In genomic region chr5:55714339-55714738, GRCh38 we compare ENCODE assay signal across 2 cellular contexts.
TF ChIP-seq lines count a peak whose summit lies in the region.

No MANE protein-coding gene starts in this region.

TF ChIP-seq in HCT116, 20 proteins besides CTCF, POLR2A, EP300 and RAD21:
- TF ChIP-seq YY1 (IDR thresholded peaks at IDR 0.05; ENCODE audit: extremely low read depth, insufficient replicate concordance, low read depth, low read length) (no peak), REST (IDR thresholded peaks at IDR 0.05; ENCODE audit: low read depth) (no peak), ZBTB33 (IDR thresholded peaks at IDR 0.05; ENCODE audit: extremely low read depth, insufficient replicate concordance, low read length) (no peak), POLR2AphosphoS5 (IDR thresholded peaks at IDR 0.05; ENCODE audit: low read depth, low read length) (no peak), JUND (IDR thresholded peaks at IDR 0.05) (no peak), SP1 (IDR thresholded peaks at IDR 0.05; ENCODE audit: low read depth) (no peak), ELF1 (IDR thresholded peaks at IDR 0.05; ENCODE audit: borderline replicate concordance, low read depth) (no peak), ATF3 (IDR thresholded peaks at IDR 0.05) (no peak), ZNF274 (IDR thresholded peaks at IDR 0.05; ENCODE audit: low read depth, low read length) (no peak), SRF (IDR thresholded peaks at IDR 0.05; ENCODE audit: low read depth) (no peak), SIN3A (IDR thresholded peaks at IDR 0.05; ENCODE audit: low read depth) (no peak)

TF ChIP-seq in endothelial cell of umbilical vein, 7 proteins besides CTCF, POLR2A, EP300 and RAD21:
- TF ChIP-seq JUN (IDR thresholded peaks at IDR 0.05; ENCODE audit: borderline replicate concordance, insufficient read depth, insufficient read length, low read depth) (no peak), POLR2AphosphoS5 (IDR thresholded peaks at IDR 0.05; ENCODE audit: insufficient read depth, low read depth, low read length) (no peak), GATA2 (IDR thresholded peaks at IDR 0.05; ENCODE audit: insufficient read depth, insufficient read length, low read depth, low read length) (no peak), MYC (IDR thresholded peaks at IDR 0.05; ENCODE audit: low read depth, low read length) (no peak), EZH2 (IDR thresholded peaks at IDR 0.05; ENCODE audit: borderline replicate concordance, low read depth, low read length, severe bottlenecking) (no peak), MAX (IDR thresholded peaks at IDR 0.05; ENCODE audit: insufficient read depth, insufficient read length) (no peak), FOS (IDR thresholded peaks at IDR 0.05; ENCODE audit: borderline replicate concordance, insufficient read depth, low read length) (no peak)
